Comparison of ENCODE assay signal across 23 cellular contexts in genomic region chr17:83117594-83117993, GRCh38. TPM values are rescaled to one million over a fixed set of nuclear protein-coding genes. Genes with fewer than 3 reads are reported as not detected.
DNase-seq lines count a peak whose midpoint lies in the region; ATAC-seq and TF ChIP-seq lines count a peak whose summit lies in the region.
"Had no signal": no experiment of that assay in that cellular context is flagged by ENCODE, and none has a peak within 500 bp of the region (broad histone marks: within the 10 kb centered on the region; RNA-seq: fewer than 3 reads in every experiment).

No MANE protein-coding gene starts in this region.

- H3K36me3 Mint-ChIP-seq in IgD-negative memory B cell = no peaks in the 10 kb centered on the region
- H3K36me3 Mint-ChIP-seq in activated naive CD4-positive, alpha-beta T cell treated with anti-CD3 and anti-CD28 coated beads for 36 hours (ENCODE audit: low read depth) = no peaks in the 10 kb centered on the region

- peak overlapping the region in 2 of 3 donors; percentile 63 to 82 for H3K27ac Mint-ChIP-seq in IgD-negative memory B cell
- H3K27ac Mint-ChIP-seq in activated naive CD4-positive, alpha-beta T cell treated with anti-CD3 and anti-CD28 coated beads for 36 hours = no peak overlapping the region

- peaks cover 48% of the 10 kb centered on the region for H3K4me1 ChIP-seq in BLaER1
- peaks cover 11% of the 10 kb centered on the region for H3K4me1 ChIP-seq in lower lobe of right lung
- H3K4me1 ChIP-seq in ascending aorta = no peaks in the 10 kb centered on the region

- peak; percentile 47 for DNase-seq in NOMO-1 treated with DMSO at 0.1 percent for 48 hours (lab: John Stamatoyannopoulos, UW; ENCODE audit: unreplicated experiment)
- peak; percentile 17 for DNase-seq in lower lobe of right lung
- DNase-seq in NCI-H446 (lab: John Stamatoyannopoulos, UW) = no peak
- DNase-seq in activated naive CD4-positive, alpha-beta T cell treated with anti-CD3 and anti-CD28 coated beads for 36 hours = no peak
- DNase-seq in ascending aorta (ENCODE audit: low spot score in 2 of 2) = no peak
- DNase-seq: Calu3, DMS79 treated with DMSO at 0.1 percent for 48 hours, GF-D8, GM23248, H7, NCI-H1092 treated with DMSO at 0.1 percent for 48 hours, NCI-H1436 treated with DMSO at 0.1 percent for 48 hours, NCI-H187 treated with DMSO at 0.1 percent for 48 hours, NCI-H2171 treated with DMSO at 0.1 percent for 48 hours, NCI-H345, NCI-H524, NCI-H748 treated with DMSO at 0.1 percent for 48 hours, SHP77 treated with DMSO at 0.1 percent for 48 hours, T-helper 1 cell had no signal

- H3K27ac ChIP-seq in BLaER1 = no peak overlapping the region
- no peak overlapping the region for H3K27ac ChIP-seq in lower lobe of right lung
- no peak overlapping the region for H3K27ac ChIP-seq in ascending aorta
- H3K27ac ChIP-seq: GM23248, RWPE1 had no signal

- no peak overlapping the region for H3K9ac ChIP-seq in BLaER1
- H3K9ac ChIP-seq: GM23248 had no signal

- peak overlapping the region; percentile 84 for H3K4me2 ChIP-seq in BLaER1

- H4K20me1 ChIP-seq in BLaER1 = no peaks in the 10 kb centered on the region; the same call in 1 of the 2 replicates

- peaks cover 19 to 26% (median 26%) of the 10 kb centered on the region in 3 donors for H3K4me1 Mint-ChIP-seq in IgD-negative memory B cell
- H3K4me1 Mint-ChIP-seq in activated naive CD4-positive, alpha-beta T cell treated with anti-CD3 and anti-CD28 coated beads for 36 hours (ENCODE audit: low read depth) = peaks cover 9% of the 10 kb centered on the region

- ATAC-seq in lower lobe of right lung = no peak
- ATAC-seq: Panc1 had no signal

- intact Hi-C loops in lower lobe of right lung (cut with DNase I) (no loop called here), ascending aorta (cut with DNase I) (no loop called here)
- intact Hi-C loops in activated naive CD4-positive, alpha-beta T cell treated with anti-CD3 and anti-CD28 coated beads for 36 hours (cut with micrococcal nuclease) = no loop called here

- CTCF ChIA-PET in activated naive CD4-positive, alpha-beta T cell treated with anti-CD3 and anti-CD28 coated beads for 36 hours (lab: Charles Lee) = interaction anchor here (0.6 kb wide), 1 partner anchor 325 kb away, joined by 3 read pairs; no protein-coding TSS in a partner anchor

- H3K4me3 Mint-ChIP-seq in IgD-negative memory B cell = no peak overlapping the region
- no peak overlapping the region for H3K4me3 Mint-ChIP-seq in activated naive CD4-positive, alpha-beta T cell treated with anti-CD3 and anti-CD28 coated beads for 36 hours

- H3K9me3 Mint-ChIP-seq in IgD-negative memory B cell = no peaks in the 10 kb centered on the region
- no peaks in the 10 kb centered on the region for H3K9me3 Mint-ChIP-seq in activated naive CD4-positive, alpha-beta T cell treated with anti-CD3 and anti-CD28 coated beads for 36 hours

- H3K36me3 ChIP-seq in BLaER1 (no peaks in the 10 kb centered on the region), lower lobe of right lung (no peaks in the 10 kb centered on the region), ascending aorta (no peaks in the 10 kb centered on the region)

- H3K27me3 Mint-ChIP-seq in IgD-negative memory B cell = peaks cover 14% of the 10 kb centered on the region
- H3K27me3 Mint-ChIP-seq in activated naive CD4-positive, alpha-beta T cell treated with anti-CD3 and anti-CD28 coated beads for 36 hours (ENCODE audit: low read depth) = peaks cover 8% of the 10 kb centered on the region

- no peak overlapping the region for H3K4me3 ChIP-seq in BLaER1
- no peak overlapping the region for H3K4me3 ChIP-seq in lower lobe of right lung
- H3K4me3 ChIP-seq in ascending aorta = no peak overlapping the region
- H3K4me3 ChIP-seq: GM23248 had no signal

- peaks cover 51% of the 10 kb centered on the region for H3K27me3 ChIP-seq in BLaER1
- no peaks in the 10 kb centered on the region for H3K27me3 ChIP-seq in lower lobe of right lung (ENCODE audit: low read depth)
- H3K27me3 ChIP-seq in ascending aorta = no peaks in the 10 kb centered on the region

- TF ChIP-seq CTCF in lower lobe of right lung (IDR thresholded peaks at IDR 0.05) = no peak
- no peak for TF ChIP-seq CTCF in ascending aorta (IDR thresholded peaks at IDR 0.05)

- no peaks in the 10 kb centered on the region for H3K9me3 ChIP-seq in BLaER1
- H3K9me3 ChIP-seq in lower lobe of right lung = no peaks in the 10 kb centered on the region
- H3K9me3 ChIP-seq in ascending aorta = no peaks in the 10 kb centered on the region

RNA-seq across cellular contexts. Expression of gene METRNL, which starts 38.2 kb away (rescaled TPM):
- 2.1 TPM for polyA plus RNA-seq in IgD-negative memory B cell
- total RNA-seq in lower lobe of right lung (59.8 TPM), ascending aorta (257 TPM)
- total RNA-seq in activated naive CD4-positive, alpha-beta T cell treated with anti-CD3 and anti-CD28 coated beads for 36 hours = 10 to 100 TPM; 14.4 to 15.2 TPM

Comparison
In these comparisons a context has a peak if more than half of its experiments do, and no peak if none do; other contexts are left out.
1. DNase-seq: peak in NOMO-1 treated with DMSO at 0.1 percent for 48 hours (single experiment) and lower lobe of right lung (single experiment); none in NCI-H446 (0 of 2), activated naive CD4-positive, alpha-beta T cell treated with anti-CD3 and anti-CD28 coated beads for 36 hours (single experiment) and ascending aorta (0 of 2).